Comparison of ENCODE assay signal across 8 cellular contexts in the genomic region with DNA sequence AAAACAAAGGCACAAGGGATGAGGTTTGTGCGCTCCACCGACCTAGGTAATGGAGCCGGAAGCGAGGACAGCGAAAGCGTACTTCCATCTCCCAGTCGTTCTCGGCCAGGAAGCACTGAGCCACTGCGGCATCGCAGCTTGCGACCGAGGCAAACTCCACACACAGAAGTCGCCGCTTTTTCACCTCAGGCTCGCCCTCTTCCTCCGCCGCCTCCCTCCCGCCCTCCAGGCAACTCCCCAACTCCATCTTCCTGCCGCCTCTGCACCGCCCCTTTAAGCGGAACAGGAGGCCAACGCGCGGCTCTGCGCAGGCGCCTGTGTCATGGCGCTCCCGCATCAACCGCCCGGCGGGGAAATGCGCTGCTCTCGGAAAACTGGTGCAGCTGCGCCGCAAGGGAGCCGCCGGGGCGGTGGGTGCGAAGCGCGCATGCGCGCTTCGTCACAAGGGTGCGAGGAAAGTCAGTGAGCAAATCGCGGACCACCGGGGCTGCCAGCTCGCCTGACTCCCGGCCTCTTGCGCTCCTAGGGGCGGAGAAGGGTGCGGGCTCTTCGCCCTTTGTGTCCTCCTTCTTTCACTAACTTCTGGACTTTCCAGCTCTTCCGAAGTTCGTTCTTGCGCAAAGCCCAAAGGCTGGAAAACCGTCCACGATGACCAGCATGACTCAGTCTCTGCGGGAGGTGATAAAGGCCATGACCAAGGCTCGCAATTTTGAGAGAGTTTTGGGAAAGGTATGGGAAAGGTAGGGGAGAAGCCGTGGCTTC. TPM values are rescaled to one million over a fixed set of nuclear protein-coding genes. Genes with fewer than 3 reads are reported as not detected.
DNase-seq lines count a peak whose midpoint lies in the region; ATAC-seq and TF ChIP-seq lines count a peak whose summit lies in the region.

A gene (plus strand): TSS at position 462 of the 762 bp plus-strand sequence. CDS start 187 bp downstream, at position 649.
A gene with protein sequence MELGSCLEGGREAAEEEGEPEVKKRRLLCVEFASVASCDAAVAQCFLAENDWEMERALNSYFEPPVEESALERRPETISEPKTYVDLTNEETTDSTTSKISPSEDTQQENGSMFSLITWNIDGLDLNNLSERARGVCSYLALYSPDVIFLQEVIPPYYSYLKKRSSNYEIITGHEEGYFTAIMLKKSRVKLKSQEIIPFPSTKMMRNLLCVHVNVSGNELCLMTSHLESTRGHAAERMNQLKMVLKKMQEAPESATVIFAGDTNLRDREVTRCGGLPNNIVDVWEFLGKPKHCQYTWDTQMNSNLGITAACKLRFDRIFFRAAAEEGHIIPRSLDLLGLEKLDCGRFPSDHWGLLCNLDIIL (minus strand): TSS at position 284 of the 762 bp plus-strand sequence. CDS start 37 bp downstream, at position 247.

- POLR2A ChIA-PET in AG04449 (lab: Yijun Ruan, JAX), result interaction anchor here (0.8 to 1.8 kb wide), 3 partner anchors 12 to 53 kb away, joined by 3 to 5 read pairs (median 4); a partner anchor contains a TSS

- H3K9me3 ChIP-seq in breast epithelium, result peaks cover 0 to 15% of the 10 kb centered on the region in 2 donors

- peak; percentile 66 for TF ChIP-seq CTCF in AG04449 (IDR thresholded peaks at IDR 0.05; ENCODE audit: insufficient read depth, low read length, missing control alignments)
- TF ChIP-seq CTCF in VCaP (conservative IDR thresholded peaks at IDR 0.05), result peak; percentile 74
- peak; percentile 62 to 66 (median 64) for TF ChIP-seq CTCF in breast epithelium (IDR thresholded peaks at IDR 0.05)

- peak; percentile 94 for ATAC-seq in GM18868 (IDR thresholded peaks at IDR 0.05; ENCODE audit: unreplicated experiment)
- peak; percentile 95 for ATAC-seq in HG03108 (IDR thresholded peaks at IDR 0.05; ENCODE audit: unreplicated experiment)

- H3K27me3 ChIP-seq in breast epithelium, result no peaks in the 10 kb centered on the region

- peak; percentile 79 for TF ChIP-seq POLR2A in breast epithelium (IDR thresholded peaks at IDR 0.05)

- H3K27ac ChIP-seq in VCaP, result peak within 1 kb of the TSS; percentile 98
- peak within 1 kb of the TSS; percentile 93 for H3K27ac ChIP-seq in breast epithelium

- intact Hi-C loops in breast epithelium (cut with DNase I; ENCODE audit: low total_unique reads), result no loop called here

- peak; percentile 71 for DNase-seq in AG04449 (ENCODE audit: low read depth, low spot score)
- peak; percentile 96 for DNase-seq in NCI-H2196 (lab: John Stamatoyannopoulos, UW; ENCODE audit: unreplicated experiment)
- peak; percentile 90 to 91 for DNase-seq in breast epithelium (ENCODE audit: low spot score in 2 of 2)
- DNase-seq in iPS-NIHi7 (ENCODE audit: extremely low spot score), result peak; percentile 96
- peak; percentile 95 for DNase-seq in smooth muscle cell of the brain vasculature (ENCODE audit: low read depth, low spot score)

- H3K4me1 ChIP-seq in breast epithelium, result no peaks in the 10 kb centered on the region

- H3K4me3 ChIP-seq in AG04449 (ENCODE audit: low read depth, low read length) (peak within 1 kb of the TSS; percentile 100), breast epithelium (peak within 1 kb of the TSS; percentile 87 to 92 (median 92))

- no peaks in the 10 kb centered on the region for H3K36me3 ChIP-seq in breast epithelium

- CTCF ChIA-PET in AG04449 (lab: Yijun Ruan, JAX), result interaction anchor here (0.9 to 3.3 kb wide), 8 partner anchors 9 to 236 kb away, joined by 3 to 16 read pairs (median 4); a partner anchor contains a TSS

RNA-seq across cellular contexts. Expression of the first gene that starts in this region (rescaled TPM):
- total RNA-seq in breast epithelium, result 10 to 100 TPM in 1 of 3 donors, 1 to 10 TPM in 2; 6.3 to 12.0 (median 8.2) TPM

RNA-seq across cellular contexts. Expression of the second gene that starts in this region (rescaled TPM):
- 10 to 100 TPM; 31.5 to 40.6 (median 37.2) TPM for total RNA-seq in breast epithelium

Comparison
In these comparisons a context has a peak if more than half of its experiments do, and no peak if none do; other contexts are left out.
1. Peak in every context shown above with its lines: DNase-seq, ATAC-seq, H3K4me3 ChIP-seq and H3K27ac ChIP-seq.